12 cellular contexts compared by ENCODE assay signal in the genomic region with DNA sequence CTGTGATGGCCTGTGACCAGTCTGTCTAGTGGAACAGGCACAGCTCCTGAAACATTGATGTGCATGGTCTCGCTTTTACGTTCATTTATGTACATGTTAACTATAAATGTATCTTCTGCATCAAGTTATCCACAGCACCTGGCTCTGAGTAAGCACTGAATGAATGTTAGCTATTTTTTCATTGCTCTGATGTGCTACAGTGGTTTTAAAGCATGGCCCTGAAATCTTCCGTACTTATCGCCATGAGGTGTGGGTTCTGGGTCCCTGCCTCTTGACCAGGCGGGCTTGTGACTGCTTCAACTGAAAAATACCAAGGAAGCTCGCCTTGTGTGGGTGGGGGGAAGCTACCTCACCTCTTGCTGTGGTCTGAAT.
"Had no signal": no experiment of that assay in that cellular context is flagged by ENCODE, and none has a peak within 500 bp of the region (broad histone marks: within the 10 kb centered on the region; RNA-seq: fewer than 3 reads in every experiment).

No MANE protein-coding gene starts in this region.

- H3K27me3 ChIP-seq: hepatocyte, right atrium auricular region, transverse colon had no signal

- H3K79me2 ChIP-seq: hepatocyte had no signal

- H3K27ac ChIP-seq: gastroesophageal sphincter, hepatocyte, right atrium auricular region, transverse colon had no signal

- ATAC-seq: activated CD4-positive, CD25-positive, alpha-beta regulatory T cell treated with anti-CD3 and anti-CD28 coated beads, Interleukin-2, amount 50 U/mL, for 24 hours; gastroesophageal sphincter had no signal

- H3K4me2 ChIP-seq: hepatocyte had no signal

- H3K36me3 ChIP-seq: gastroesophageal sphincter, right atrium auricular region, transverse colon had no signal

- FAIRE-seq: colon, endothelial cell of umbilical vein, small intestine had no signal

- H3K9me3 ChIP-seq: gastroesophageal sphincter, right atrium auricular region, transverse colon had no signal

- H3K4me3 ChIP-seq: gastroesophageal sphincter, hepatocyte, right atrium auricular region, transverse colon had no signal

- DNase-seq: activated CD8-positive, alpha-beta memory T cell treated with anti-CD3 and anti-CD28 coated beads, Interleukin-2, amount 10 ng/mL, durations not matched to agents 7 days and 5 days; activated T-cell treated with anti-CD3 and anti-CD28 coated beads, Interleukin-2, amount 50 U/mL, for 24 hours; effector CD4-positive, alpha-beta T cell; mammary epithelial cell; small intestine; transverse colon had no signal

- H3K4me1 ChIP-seq: right atrium auricular region had no signal

- H2AFZ ChIP-seq: hepatocyte had no signal
